10 cellular contexts compared by ENCODE assay signal in genomic region chr7:100515072-100515532, GRCh38. TPM values are rescaled to one million over a fixed set of nuclear protein-coding genes. Genes with fewer than 3 reads are reported as not detected.
A peak's percentile ranks its signal among the peaks of the same experiment; 100 is the strongest.
DNase-seq lines count a peak whose midpoint lies in the region; ATAC-seq and TF ChIP-seq lines count a peak whose summit lies in the region.
"Had no signal": no experiment of that assay in that cellular context is flagged by ENCODE, and none has a peak within 500 bp of the region (broad histone marks: within the 10 kb centered on the region; RNA-seq: fewer than 3 reads in every experiment).

No MANE protein-coding gene starts in this region.

- H3K4me3 ChIP-seq in SK-N-SH (ENCODE audit: low read depth in 2 of 2, low read length in 1 of 2): no peak overlapping the region
- H3K4me3 ChIP-seq: colonic mucosa, mucosa of descending colon had no signal

- H2AFZ ChIP-seq in SK-N-SH (ENCODE audit: low read depth): peak overlapping the region; percentile 41; the same call in 1 of the 2 replicates

- DNase-seq in Caki2 (ENCODE audit: low read depth) (peak; percentile 45), SK-N-SH (no peak), iris pigment epithelial cell (ENCODE audit: low read depth) (peak; percentile 59)
- no peak for DNase-seq in effector CD8-positive, alpha-beta T cell (lab: John Stamatoyannopoulos, UW)
- DNase-seq: activated CD4-positive, alpha-beta T cell treated with anti-CD3 and anti-CD28 coated beads for 48 hours; colonic mucosa; mucosa of descending colon; NCI-H526 had no signal

- no peaks in the 10 kb centered on the region for H3K27me3 ChIP-seq in SK-N-SH (ENCODE audit: insufficient read depth)
- H3K27me3 ChIP-seq: colonic mucosa had no signal

- in situ Hi-C loops in Caki2 (cut with HindIII; ENCODE audit: low pct_unique_long_range_greater_than_20kb, low sequenced_read_pairs): no loop called here

- peak overlapping the region; percentile 44; the same call in 1 of the 2 replicates for H3K4me2 ChIP-seq in SK-N-SH

- CTCF ChIA-PET in SK-N-SH (lab: Yijun Ruan, JAX): interaction anchor here (1.0 to 2.9 kb wide), 5 partner anchors 32 to 176 kb away, joined by 3 to 17 read pairs (median 5); partner anchors contain the start of gene NYAP1

- POLR2A ChIA-PET in SK-N-SH (lab: Yijun Ruan, JAX): no interaction called here

- TF ChIP-seq EP300 in SK-N-SH (IDR thresholded peaks at IDR 0.05; ENCODE audit: borderline replicate concordance in 1 of 2, low read depth in 1 of 2, low read length in 1 of 2): peak; percentile 9 to 56; a peak in 1 of 4 replicates

- H3K36me3 ChIP-seq in SK-N-SH (replicated peaks in 1 of 2; ENCODE audit: control insufficient read depth in 1 of 2, insufficient read depth in 2 of 2, low read length in 1 of 2): no peaks in the 10 kb centered on the region
- H3K36me3 ChIP-seq: colonic mucosa had no signal

- ATAC-seq in HG02981 (IDR thresholded peaks at IDR 0.05; ENCODE audit: unreplicated experiment) (no peak), HG03280 (IDR thresholded peaks at IDR 0.05; ENCODE audit: unreplicated experiment) (no peak)
- ATAC-seq: mucosa of descending colon had no signal

- no peak for TF ChIP-seq CTCF in SK-N-SH (IDR thresholded peaks at IDR 0.05)

- H3K9ac ChIP-seq in SK-N-SH: peak overlapping the region; percentile 2; the same call in 1 of the 2 replicates

- H3K79me2 ChIP-seq in SK-N-SH (ENCODE audit: insufficient read depth): no peaks in the 10 kb centered on the region

- peak overlapping the region; percentile 60 to 61 for H3K27ac ChIP-seq in SK-N-SH (ENCODE audit: low read depth in 2 of 2, low read length in 1 of 2)
- H3K27ac ChIP-seq: colonic mucosa had no signal

- no peaks in the 10 kb centered on the region for H4K20me1 ChIP-seq in SK-N-SH (ENCODE audit: insufficient read depth)

- no peaks in the 10 kb centered on the region for H3K9me2 ChIP-seq in SK-N-SH

- 12% methylated on average over 2 of the region's 2 CpGs for WGBS in SK-N-SH (ENCODE audit: low lambda C conversion rate)

- peaks cover 3% of the 10 kb centered on the region for H3F3A ChIP-seq in SK-N-SH (replicated peaks; ENCODE audit: insufficient read depth)

- peaks cover 12 to 18% of the 10 kb centered on the region in 2 experiments; a peak in 3 of 4 replicates for H3K4me1 ChIP-seq in SK-N-SH (ENCODE audit: control insufficient read depth in 1 of 2, insufficient read depth in 2 of 2, low read depth in 1 of 2, low read length in 1 of 2)
- H3K4me1 ChIP-seq: colonic mucosa had no signal

- no peaks in the 10 kb centered on the region for H3K9me3 ChIP-seq in SK-N-SH
- H3K9me3 ChIP-seq: colonic mucosa, mucosa of descending colon had no signal

- no peak for TF ChIP-seq RAD21 in SK-N-SH (IDR thresholded peaks at IDR 0.05; ENCODE audit: low read length)

TF ChIP-seq in SK-N-SH, 30 proteins besides CTCF, POLR2A, EP300 and RAD21 (continues in another document):
- TF ChIP-seq ZBTB33 (IDR thresholded peaks at IDR 0.05; ENCODE audit: borderline replicate concordance, low read depth): no peak
- peak; percentile 22; the same call in 1 of the 2 replicates for TF ChIP-seq PBX3 (IDR thresholded peaks at IDR 0.05)
- peak; percentile 86; the same call in 1 of the 2 replicates for TF ChIP-seq JUND (IDR thresholded peaks at IDR 0.05)
- TF ChIP-seq TEAD4 (IDR thresholded peaks at IDR 0.05; ENCODE audit: borderline replicate concordance, insufficient read depth): peak; percentile 63; the same call in 1 of the 2 replicates
- no peak for TF ChIP-seq NRF1 (IDR thresholded peaks at IDR 0.05; ENCODE audit: low read depth, low read length)
- peak; percentile 47; the same call in 1 of the 2 replicates for TF ChIP-seq USF1 (IDR thresholded peaks at IDR 0.05; ENCODE audit: borderline replicate concordance, low read depth)
- peak; percentile 96 for TF ChIP-seq TCF12 (IDR thresholded peaks at IDR 0.05)
- peak; percentile 83 for TF ChIP-seq MAX (IDR thresholded peaks at IDR 0.05; ENCODE audit: low read depth)
- TF ChIP-seq FOXM1 (IDR thresholded peaks at IDR 0.05; ENCODE audit: low read depth): no peak
- TF ChIP-seq NFIC (IDR thresholded peaks at IDR 0.05; ENCODE audit: borderline replicate concordance): peak; percentile 61; the same call in 1 of the 2 replicates
- TF ChIP-seq ELF1 (IDR thresholded peaks at IDR 0.05): no peak
- 0 out of 2 replicates have a peak, but pooled peaks have one; percentile 40 for TF ChIP-seq TAF1 (IDR thresholded peaks at IDR 0.05; ENCODE audit: borderline replicate concordance, low read depth, low read length)
- TF ChIP-seq FOSL2 (IDR thresholded peaks at IDR 0.05; ENCODE audit: borderline replicate concordance, low read depth): peak; percentile 90

RNA-seq across cellular contexts. Expression of gene AGFG2, which starts 23.9 kb away (rescaled TPM):
- total RNA-seq in Caki2 (2014; rRNA removed; shearing (Covaris generic); ENCODE audit: low replicate concordance): 20.0 and 42.3 TPM in 2 replicates
- polyA plus RNA-seq in SK-N-SH (2012; rRNA removed): 16.1 and 23.1 TPM in 2 replicates
- polyA plus RNA-seq in SK-N-SH (2012; cell fraction: cytosol; rRNA removed): 9.1 and 10.0 TPM in 2 replicates
- polyA plus RNA-seq in SK-N-SH (2012; cell fraction: nucleus; rRNA removed): 29.2 and 35.1 TPM in 2 replicates

RNA-seq across cellular contexts. Expression of gene NYAP1, which starts 31.4 kb away (rescaled TPM):
- 0.87 and 3.6 TPM in 2 replicates for total RNA-seq in Caki2 (2014; rRNA removed; shearing (Covaris generic); ENCODE audit: low replicate concordance)
- 3.9 and 6.0 TPM in 2 replicates for polyA plus RNA-seq in SK-N-SH (2012; rRNA removed)
- polyA plus RNA-seq in SK-N-SH (2012; cell fraction: cytosol; rRNA removed): 3.0 and 4.2 TPM in 2 replicates
- 7.3 and 13.1 TPM in 2 replicates for polyA plus RNA-seq in SK-N-SH (2012; cell fraction: nucleus; rRNA removed)

RNA-seq across cellular contexts. Expression of gene TSC22D4, which starts 36.1 kb away (rescaled TPM):
- 39.5 and 46.5 TPM in 2 replicates for total RNA-seq in Caki2 (2014; rRNA removed; shearing (Covaris generic); ENCODE audit: low replicate concordance)
- polyA plus RNA-seq in SK-N-SH (2012; rRNA removed): 20.3 and 32.7 TPM in 2 replicates
- polyA plus RNA-seq in SK-N-SH (2012; cell fraction: cytosol; rRNA removed): 13.4 and 24.0 TPM in 2 replicates
- polyA plus RNA-seq in SK-N-SH (2012; cell fraction: nucleus; rRNA removed): 45.7 and 64.8 TPM in 2 replicates

RNA-seq across cellular contexts. Expression of gene SPACDR, which starts 51.0 kb away (rescaled TPM):
- not detected in 2 replicates for total RNA-seq in Caki2 (2014; rRNA removed; shearing (Covaris generic); ENCODE audit: low replicate concordance)
- 0.93 and 1.5 TPM in 2 replicates for polyA plus RNA-seq in SK-N-SH (2012; rRNA removed)
- 0.44 and 0.47 TPM in 2 replicates for polyA plus RNA-seq in SK-N-SH (2012; cell fraction: cytosol; rRNA removed)
- polyA plus RNA-seq in SK-N-SH (2012; cell fraction: nucleus; rRNA removed): 7.2 and 8.4 TPM in 2 replicates

RNA-seq across cellular contexts. Expression of gene SAP25, which starts 58.6 kb away (rescaled TPM):
- total RNA-seq in Caki2 (2014; rRNA removed; shearing (Covaris generic); ENCODE audit: low replicate concordance): not detected in 2 replicates
- polyA plus RNA-seq in SK-N-SH (2012; rRNA removed): 1.0 and 1.2 TPM in 2 replicates
- polyA plus RNA-seq in SK-N-SH (2012; cell fraction: cytosol; rRNA removed): 0.18 TPM in 1 of 2 replicates, not detected in the other
- polyA plus RNA-seq in SK-N-SH (2012; cell fraction: nucleus; rRNA removed): 8.7 and 22.8 TPM in 2 replicates

Comparison
In these comparisons a context has a peak if more than half of its experiments do, and no peak if none do; other contexts are left out.
1. DNase-seq: peak in Caki2 (single experiment) and iris pigment epithelial cell (single experiment); none in SK-N-SH (single experiment) and effector CD8-positive, alpha-beta T cell (single experiment).